26 cellular contexts compared by ENCODE assay signal in the genomic region with DNA sequence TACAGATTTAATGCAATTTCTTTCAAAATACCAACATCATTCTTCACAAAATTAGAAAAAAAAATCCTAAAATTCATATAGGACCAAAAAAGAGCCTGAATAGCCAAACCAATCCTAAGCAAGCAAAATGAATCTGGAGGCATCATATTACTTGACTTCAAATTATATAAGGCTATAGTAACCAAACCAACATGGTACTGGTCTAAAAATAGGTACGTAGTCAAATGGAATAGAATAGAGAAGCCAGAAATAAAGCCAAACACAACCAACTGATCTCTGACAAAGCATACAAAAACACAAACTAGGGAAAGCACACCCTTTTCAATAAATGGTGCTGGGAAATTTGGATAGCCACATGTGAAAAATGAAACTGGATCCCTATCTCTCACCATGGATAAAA.
"Had no signal": no experiment of that assay in that cellular context is flagged by ENCODE, and none has a peak within 500 bp of the region (broad histone marks: within the 10 kb centered on the region; RNA-seq: fewer than 3 reads in every experiment).

No MANE protein-coding gene starts in this region.

- H3K4me1 Mint-ChIP-seq: immature natural killer cell had no signal

- H3K9me3 ChIP-seq: lower lobe of right lung had no signal

- H3K27ac ChIP-seq: coronary artery, dorsolateral prefrontal cortex, epithelial cell of prostate, foreskin keratinocyte, heart right ventricle, lower lobe of right lung had no signal

- H3K27ac Mint-ChIP-seq: endodermal cell, immature natural killer cell, mesothelial cell of epicardium had no signal

- H3K36me3 ChIP-seq: heart right ventricle, lower lobe of right lung had no signal

- H3K27me3 ChIP-seq: foreskin keratinocyte, heart right ventricle had no signal

- H3K4me3 ChIP-seq: coronary artery, dorsolateral prefrontal cortex, heart right ventricle, lower lobe of right lung, mucosa of descending colon had no signal

- ATAC-seq: esophagus mucosa, foreskin keratinocyte, heart right ventricle, left colon, left lobe of liver, left ventricle myocardium superior, lower lobe of right lung, mucosa of descending colon had no signal

- H3K4me3 Mint-ChIP-seq: endodermal cell, immature natural killer cell, mesothelial cell of epicardium had no signal

- H3K4me1 ChIP-seq: foreskin keratinocyte, lower lobe of right lung had no signal

- DNase-seq: central memory CD4-positive, alpha-beta T cell; dermis blood vessel endothelial cell; dorsolateral prefrontal cortex; effector CD4-positive, alpha-beta T cell; effector memory CD4-positive, alpha-beta T cell; endodermal cell; erythroblast; foreskin keratinocyte; glutamatergic neuron; head of caudate nucleus; heart right ventricle; hypothalamus; immature natural killer cell; islet precursor cell; kidney; kidney glomerular epithelial cell; left colon; left ventricle myocardium superior; lower lobe of right lung; mesenchymal stem cell; mucosa of descending colon had no signal
